ENCODE assay signal across 8 cellular contexts in the genomic region with DNA sequence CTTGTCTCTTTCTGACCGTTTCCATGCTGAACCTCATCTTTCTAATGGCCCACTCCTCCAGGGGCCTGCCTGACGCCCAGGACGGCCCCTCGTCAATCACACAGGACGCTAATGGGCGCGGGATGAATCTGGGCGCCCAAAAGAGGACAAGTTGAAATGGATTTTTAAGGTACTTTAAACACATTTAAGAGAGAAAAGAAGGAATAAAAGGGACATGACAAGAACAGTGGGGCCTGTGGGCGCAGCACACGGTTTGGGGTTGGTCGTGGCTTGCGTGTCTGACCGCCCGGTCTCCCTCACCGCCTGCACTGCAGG. TPM values are rescaled to one million over a fixed set of nuclear protein-coding genes. Genes with fewer than 3 reads are reported as not detected.
A peak's percentile ranks its signal among the peaks of the same experiment; 100 is the strongest.
DNase-seq lines count a peak whose midpoint lies in the region; ATAC-seq and TF ChIP-seq lines count a peak whose summit lies in the region.

No MANE protein-coding gene starts in this region.

- peaks cover 6% of the 10 kb centered on the region for H3K36me3 Mint-ChIP-seq in activated naive CD8-positive, alpha-beta T cell

- no peak for TF ChIP-seq POLR2A in tibial nerve (IDR thresholded peaks at IDR 0.05)

- TF ChIP-seq CTCF in tibial nerve (IDR thresholded peaks at IDR 0.05): no peak

- H3K36me3 ChIP-seq in tibial nerve: no peaks in the 10 kb centered on the region

- WGBS in tibial nerve, 2 donors: 5 to 7% methylated on average over 15 of the region's 15 CpGs

- DNase-seq in Right ventricle myocardium inferior (ENCODE audit: missing footprints) (no peak), cardiac septum (ENCODE audit: low spot score) (no peak), left colon (no peak), tibial nerve (ENCODE audit: low spot score in 2 of 2) (no peak), AG08396 (ENCODE audit: low spot score) (no peak), ACHN (no peak), HuH-7.5 (ENCODE audit: low spot score) (no peak)

- H3K27ac ChIP-seq in tibial nerve: peak overlapping the region in 3 of 4 donors; percentile 56 to 77 (median 65)

- intact Hi-C loops in Right ventricle myocardium inferior (cut with DNase I): loop anchor here (2.0 to 10.0 kb wide), 4 partner anchors 44 to 169 kb away; a partner anchor contains a TSS
- intact Hi-C loops in cardiac septum (cut with DNase I): loop anchor here (2.0 to 5.0 kb wide), 3 partner anchors 44 to 109 kb away; a partner anchor contains a TSS
- intact Hi-C loops in left colon (cut with DNase I, micrococcal nuclease): no loop called here

- H3K27me3 ChIP-seq in tibial nerve: no peaks in the 10 kb centered on the region

- ATAC-seq in Right ventricle myocardium inferior (peak; percentile 53), left colon (peak; percentile 48)

- peaks cover 0 to 15% (median 0%) of the 10 kb centered on the region in 4 donors for H3K9me3 ChIP-seq in tibial nerve

- peak overlapping the region; percentile 87 for H3K4me3 Mint-ChIP-seq in activated naive CD8-positive, alpha-beta T cell

- H3K9me3 Mint-ChIP-seq in activated naive CD8-positive, alpha-beta T cell (ENCODE audit: low read depth): peaks cover 3% of the 10 kb centered on the region

- peak overlapping the region; percentile 51 to 88 (median 64) for H3K4me3 ChIP-seq in tibial nerve

- TF ChIP-seq EP300 in tibial nerve (IDR thresholded peaks at IDR 0.05): no peak

- in situ Hi-C loops in ACHN (cut with HindIII; ENCODE audit: low pct_ligation_motif_present, low pct_unique_long_range_greater_than_20kb, low sequenced_read_pairs): no loop called here

- H3K27ac Mint-ChIP-seq in activated naive CD8-positive, alpha-beta T cell: peak overlapping the region; percentile 54

- H3K4me1 Mint-ChIP-seq in activated naive CD8-positive, alpha-beta T cell (ENCODE audit: low read depth): peaks cover 36% of the 10 kb centered on the region

- H3K4me1 ChIP-seq in tibial nerve: peaks cover 0 to 42% (median 28%) of the 10 kb centered on the region in 4 donors

- no peaks in the 10 kb centered on the region for H3K27me3 Mint-ChIP-seq in activated naive CD8-positive, alpha-beta T cell

RNA-seq across cellular contexts. Expression of a gene that starts 0.6 kb away (rescaled TPM):
- total RNA-seq in Right ventricle myocardium inferior: 73.3 TPM
- 61.0 TPM for total RNA-seq in cardiac septum
- total RNA-seq in left colon: 10 to 100 TPM; 50.8 to 52.9 TPM
- total RNA-seq in tibial nerve: 10 to 100 TPM; 35.1 to 73.8 (median 41.2) TPM

Comparison
In these comparisons a context has a peak if more than half of its experiments do, and no peak if none do; other contexts are left out.
1. intact Hi-C loops: an anchor here in Right ventricle myocardium inferior (2.0 to 10.0 kb wide) and cardiac septum (2.0 to 5.0 kb wide); none called in left colon.